In the genomic region with DNA sequence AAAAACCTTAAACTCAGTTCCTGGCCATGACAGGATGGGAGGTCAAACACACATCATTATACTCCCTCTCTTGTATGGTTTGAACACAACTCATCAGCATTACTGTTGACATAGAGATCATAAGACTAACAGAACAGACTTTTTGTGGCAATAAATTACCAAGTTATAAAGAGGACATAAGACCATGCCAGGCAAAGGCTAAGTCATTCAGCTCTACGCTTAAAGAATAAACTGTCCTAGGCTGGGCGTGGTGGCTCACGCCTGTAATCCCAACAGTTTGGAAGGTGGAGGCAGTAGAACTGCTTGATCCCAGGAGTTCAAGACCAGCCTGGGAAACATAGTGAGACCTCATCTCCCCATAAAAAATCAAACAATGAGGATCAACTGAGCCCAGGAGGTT, we compare ENCODE assay signal across 31 cellular contexts. TPM values are rescaled to one million over a fixed set of nuclear protein-coding genes. Genes with fewer than 3 reads are reported as not detected.
"Had no signal": no experiment of that assay in that cellular context is flagged by ENCODE, and none has a peak within 500 bp of the region (broad histone marks: within the 10 kb centered on the region; RNA-seq: fewer than 3 reads in every experiment).

No MANE protein-coding gene starts in this region.

- H3K27ac ChIP-seq: brain microvascular endothelial cell, KMS-11, WERI-Rb-1 had no signal

- H3K9ac ChIP-seq: KMS-11 had no signal

- DNase-seq: activated CD4-positive, alpha-beta T cell treated with anti-CD3 and anti-CD28 coated beads, Interleukin-2, amount 10 ng/mL, durations not matched to agents 24 days and 14 days; activated CD4-positive, alpha-beta T cell treated with anti-CD3 and anti-CD28 coated beads, Interleukin-2, amount 50 U/mL, for 4 hours; activated CD8-positive, alpha-beta T cell treated with anti-CD3 and anti-CD28 coated beads for 36 hours; activated effector memory CD4-positive, alpha-beta T cell treated with anti-CD3 and anti-CD28 coated beads, Interleukin-2, amount 50 U/mL, for 16 hours; activated naive CD4-positive, alpha-beta T cell; activated naive CD4-positive, alpha-beta T cell treated with anti-CD3 and anti-CD28 coated beads, Interleukin-2, amount 50 U/mL, for 16 hours; activated naive CD8-positive, alpha-beta T cell treated with anti-CD3 and anti-CD28 coated beads for 36 hours; activated T-cell treated with anti-CD3 and anti-CD28 coated beads, Interleukin-2, amount 50 U/mL, for 1 hour; activated T-cell treated with anti-CD3 and anti-CD28 coated beads, Interleukin-2, amount 50 U/mL, for 72 hours; amniotic stem cell; aorta; brain microvascular endothelial cell; central memory CD4-positive, alpha-beta T cell; MM.1S; MV-4-11; NCI-H1092 treated with DMSO at 0.1 percent for 48 hours; NCI-H1417 treated with DMSO at 0.1 percent for 48 hours; NCI-H187 treated with DMSO at 0.1 percent for 48 hours; NCI-H2081; NCI-H2171 treated with DMSO at 0.1 percent for 48 hours; NCI-H2227 treated with DMSO at 0.1 percent for 48 hours; NCI-H446; NCI-H524; Right ventricle myocardium superior; T1000; WERI-Rb-1 had no signal

- H3K4me2 ChIP-seq: KMS-11 had no signal

- H3K36me3 ChIP-seq: brain microvascular endothelial cell, WERI-Rb-1 had no signal

- H3K27me3 ChIP-seq: brain microvascular endothelial cell had no signal

- ATAC-seq: activated CD8-positive, alpha-beta T cell treated with anti-CD3 and anti-CD28 coated beads for 36 hours; activated T-cell treated with anti-CD3 and anti-CD28 coated beads, Interleukin-2, amount 50 U/mL, for 72 hours; activated T-helper 17 cell treated with anti-CD3 and anti-CD28 coated beads, Interleukin-2, amount 50 U/mL, for 72 hours had no signal

RNA-seq across cellular contexts. Expression of gene NLRC4, which starts 16.4 kb away (rescaled TPM):
- total RNA-seq: activated CD8-positive, alpha-beta memory T cell treated with anti-CD3 and anti-CD28 coated beads for 36 hours; activated CD8-positive, alpha-beta T cell treated with anti-CD3 and anti-CD28 coated beads for 36 hours; activated naive CD8-positive, alpha-beta T cell treated with anti-CD3 and anti-CD28 coated beads for 36 hours; LHCN-M2; T-helper 2 cell treated with Interferon-gamma antibody and Interleukin-4, amounts not matched to agents 100 ng/mL and 5 ng/mL, for 36 hours had no signal
